Comparison of ENCODE assay signal across 8 cellular contexts in the genomic region with DNA sequence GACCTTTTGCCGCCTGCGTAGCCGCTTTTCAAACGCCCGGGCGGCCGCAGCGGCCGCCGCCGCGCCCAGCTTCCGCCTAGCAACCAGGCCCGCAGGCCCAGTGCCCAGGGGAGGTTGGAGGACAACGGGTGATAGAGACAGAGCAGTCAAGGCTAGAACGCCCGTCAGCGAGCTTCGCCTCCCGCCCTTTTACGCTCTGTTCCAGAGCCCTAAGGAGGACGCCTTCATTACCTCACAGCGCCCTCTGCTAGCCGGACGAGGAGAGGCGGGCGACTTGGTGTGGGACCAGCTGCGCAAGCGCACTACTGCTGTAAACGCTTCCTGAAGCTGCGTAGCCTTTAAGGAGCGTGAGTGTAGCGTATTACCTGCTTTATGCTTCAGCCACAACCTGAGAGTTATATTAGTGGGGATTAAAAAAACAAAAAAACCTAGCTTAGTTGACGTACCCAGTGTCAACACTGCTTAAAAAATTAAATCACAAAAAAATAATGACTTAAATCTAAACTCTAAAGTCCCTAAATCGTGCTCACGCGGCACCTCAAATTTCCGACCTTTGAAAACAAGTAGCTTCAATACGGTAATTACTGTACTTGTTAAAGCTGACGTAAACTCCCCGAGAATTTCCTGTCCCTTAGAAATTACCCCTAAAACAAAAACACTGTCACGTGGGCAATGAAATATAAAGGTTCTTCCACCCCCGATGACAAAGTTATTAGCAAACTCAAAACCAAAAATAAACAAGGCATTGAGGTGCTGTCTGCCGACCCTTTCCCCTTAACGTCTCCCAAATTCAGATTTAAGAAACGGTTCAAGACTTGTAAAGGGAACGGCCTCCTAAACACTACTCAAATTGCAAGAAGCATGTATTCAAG. TPM values are rescaled to one million over a fixed set of nuclear protein-coding genes. Genes with fewer than 3 reads are reported as not detected.
DNase-seq lines count a peak whose midpoint lies in the region; ATAC-seq and TF ChIP-seq lines count a peak whose summit lies in the region.

Gene CEP120 (minus strand): TSS at position 126 of the 872 bp plus-strand sequence. CDS start 405 bp downstream, outside the sequence.

- ATAC-seq in GM21526 (IDR thresholded peaks at IDR 0.05; ENCODE audit: low FRiP score, unreplicated experiment): peak; percentile 98

- DNase-seq in DMS153 (lab: John Stamatoyannopoulos, UW) (peak; percentile 95), HuH-7.5 (ENCODE audit: low spot score) (peak; percentile 90), OCI-M1 (lab: John Stamatoyannopoulos, UW) (peak; percentile 92), activated T-cell treated with anti-CD3 and anti-CD28 coated beads for 24 hours (ENCODE audit: low read depth) (peak; percentile 96), epithelial cell of esophagus (ENCODE audit: low read depth) (peak; percentile 100)
- DNase-seq in stimulated activated CD8-positive, alpha-beta memory T cell treated with anti-CD3 and anti-CD28 coated beads, Interleukin-4, amount 100 ng/mL, for 1 hour (ENCODE audit: low read depth in 2 of 2, low spot score in 1 of 2): peak; percentile 89 to 97

- H3K4me3 ChIP-seq in epithelial cell of esophagus (ENCODE audit: low read length) (peak within 1 kb of the TSS; percentile 89), mononuclear cell (ENCODE audit: low read length) (peak within 1 kb of the TSS; percentile 83)

- peak; percentile 76 for TF ChIP-seq CTCF in epithelial cell of esophagus (IDR thresholded peaks at IDR 0.05; ENCODE audit: insufficient read depth, low read depth, low read length, missing control alignments)

- no peaks in the 10 kb centered on the region for H3K9me3 ChIP-seq in mononuclear cell (ENCODE audit: low read depth, low read length)

- peaks cover 51% of the 10 kb centered on the region for H3K4me1 ChIP-seq in mononuclear cell (ENCODE audit: insufficient read depth, low read length)

- H3K27me3 ChIP-seq in mononuclear cell (ENCODE audit: insufficient read depth, low read length): no peaks in the 10 kb centered on the region

RNA-seq across cellular contexts. Expression of gene CEP120, which starts in this region (rescaled TPM):
- 61.1 TPM for total RNA-seq in mononuclear cell

Comparison
In these comparisons a context has a peak if more than half of its experiments do, and no peak if none do; other contexts are left out.
1. Peak in every context shown above with its lines: DNase-seq, ATAC-seq and H3K4me3 ChIP-seq.